10 cellular contexts compared by ENCODE assay signal in the genomic region with DNA sequence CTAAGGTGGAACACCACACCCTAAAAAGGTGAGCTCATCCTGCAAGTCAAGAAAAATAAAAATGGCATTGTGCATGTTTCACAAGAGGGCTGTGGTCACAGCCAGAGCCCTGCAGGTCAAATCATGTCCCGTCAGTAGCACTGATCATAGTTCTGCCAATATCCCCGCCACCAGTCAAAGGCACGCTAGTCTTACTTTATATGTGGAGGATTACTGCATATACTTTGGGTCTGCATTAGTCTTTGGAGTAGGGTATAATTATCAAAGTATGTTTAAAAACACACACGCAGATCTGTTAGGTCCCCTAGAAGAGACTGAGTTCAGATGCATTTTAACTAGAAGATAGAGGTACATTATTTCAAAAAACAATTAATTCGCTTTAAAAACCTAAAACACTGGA. TPM values are rescaled to one million over a fixed set of nuclear protein-coding genes. Genes with fewer than 3 reads are reported as not detected.
DNase-seq lines count a peak whose midpoint lies in the region; ATAC-seq and TF ChIP-seq lines count a peak whose summit lies in the region.
"Had no signal": no experiment of that assay in that cellular context is flagged by ENCODE, and none has a peak within 500 bp of the region (broad histone marks: within the 10 kb centered on the region; RNA-seq: fewer than 3 reads in every experiment).

No MANE protein-coding gene starts in this region.

- WGBS in gastroesophageal sphincter (ENCODE audit: low coverage in 1 of 2), 2 donors = 60 to 89% methylated on average over 1 to 5 of the region's 5 CpGs
- 43% methylated on average over 5 of the region's 5 CpGs for WGBS in smooth muscle cell (ENCODE audit: low lambda C conversion rate)

- POLR2A ChIA-PET in RWPE1 (lab: Yijun Ruan, JAX; ENCODE audit: low non-redundant PET) = no interaction called here

- peak overlapping the region; percentile 41 for H2AFZ ChIP-seq in smooth muscle cell (ENCODE audit: low read depth)

- TF ChIP-seq EP300 in gastroesophageal sphincter (IDR thresholded peaks at IDR 0.05) = no peak

- DNase-seq in NCI-H82 (lab: John Stamatoyannopoulos, UW) = peak; percentile 9
- DNase-seq in NCI-H82 treated with DMSO at 0.1 percent for 48 hours (lab: John Stamatoyannopoulos, UW; ENCODE audit: unreplicated experiment) = no peak
- DNase-seq in RWPE1 (ENCODE audit: low spot score) = peak; percentile 79
- DNase-seq in smooth muscle cell (lab: John Stamatoyannopoulos, UW; ENCODE audit: unreplicated experiment) = no peak
- no peak for DNase-seq in GM19238 (ENCODE audit: insufficient read length, low spot score)
- no peak for DNase-seq in Ammon's horn (ENCODE audit: low spot score)
- DNase-seq in effector CD4-positive, alpha-beta T cell = no peak
- DNase-seq: anterior cingulate cortex, SK-N-SH had no signal

- no peak for TF ChIP-seq CTCF in RWPE1 (conservative IDR thresholded peaks at IDR 0.05; ENCODE audit: low read depth)
- no peak for TF ChIP-seq CTCF in gastroesophageal sphincter (IDR thresholded peaks at IDR 0.05)
- no peak for TF ChIP-seq CTCF in smooth muscle cell (IDR thresholded peaks at IDR 0.05; ENCODE audit: borderline replicate concordance, insufficient read depth, poor library complexity, severe bottlenecking)

- H3K36me3 ChIP-seq in gastroesophageal sphincter (no peaks in the 10 kb centered on the region), smooth muscle cell (ENCODE audit: low read depth) (no peaks in the 10 kb centered on the region)

- H3K27me3 ChIP-seq in gastroesophageal sphincter (no peaks in the 10 kb centered on the region), smooth muscle cell (ENCODE audit: low read depth) (peaks cover 11% of the 10 kb centered on the region)

- H3K27ac ChIP-seq in RWPE1 = no peak overlapping the region; the same call in 1 of the 2 replicates
- H3K27ac ChIP-seq in gastroesophageal sphincter = peak overlapping the region in 3 of 4 donors; percentile 87 to 89 (median 89)
- peak overlapping the region; percentile 84 for H3K27ac ChIP-seq in smooth muscle cell (ENCODE audit: low read depth)

- H3K9me3 ChIP-seq in gastroesophageal sphincter (no peaks in the 10 kb centered on the region), smooth muscle cell (replicated peaks; ENCODE audit: low read depth) (no peaks in the 10 kb centered on the region)
- H3K9me3 ChIP-seq: SK-N-SH had no signal

- no peak for TF ChIP-seq POLR2A in gastroesophageal sphincter (IDR thresholded peaks at IDR 0.05)

- peaks cover 54% of the 10 kb centered on the region for H3K79me2 ChIP-seq in smooth muscle cell (ENCODE audit: low read depth)

- CTCF ChIA-PET in RWPE1 (lab: Yijun Ruan, JAX) = interaction anchor here (0.7 kb wide), 2 partner anchors 65 to 105 kb away, joined by 3 read pairs; no protein-coding TSS in a partner anchor

- no peak for ATAC-seq in gastroesophageal sphincter

- H3K4me2 ChIP-seq in smooth muscle cell = peak overlapping the region; percentile 85
- H3K4me2 ChIP-seq: SK-N-SH had no signal

- H3K4me1 ChIP-seq in gastroesophageal sphincter = peaks cover 0 to 48% (median 7%) of the 10 kb centered on the region in 3 donors
- peaks cover 24% of the 10 kb centered on the region for H3K4me1 ChIP-seq in smooth muscle cell (ENCODE audit: low read depth)

- H3K4me3 ChIP-seq in gastroesophageal sphincter = peak overlapping the region in 1 of 2 donors; percentile 80
- H3K4me3 ChIP-seq in smooth muscle cell = peak overlapping the region; percentile 81

- H3K9ac ChIP-seq in smooth muscle cell (ENCODE audit: low read depth) = peak overlapping the region; percentile 83
- H3K9ac ChIP-seq: SK-N-SH had no signal

- peaks cover 4% of the 10 kb centered on the region for H3F3A ChIP-seq in smooth muscle cell (ENCODE audit: low read depth)

- H4K20me1 ChIP-seq in smooth muscle cell (ENCODE audit: low read depth) = peaks cover 4% of the 10 kb centered on the region

RNA-seq across cellular contexts. Expression of a gene that starts 1.8 kb away (rescaled TPM):
- 100 to 1,000 TPM in 1 of 4 donors, 10 to 100 TPM in 3; 20.7 to 155 (median 60.6) TPM for total RNA-seq in gastroesophageal sphincter
- total RNA-seq in smooth muscle cell = 207 and 237 TPM in 2 replicates
- polyA plus RNA-seq in smooth muscle cell = 70.9 and 187 TPM in 2 replicates

RNA-seq across cellular contexts. Expression of a gene that starts 56.3 kb away (rescaled TPM):
- total RNA-seq in gastroesophageal sphincter (1 to 10 TPM in 3 of 4 donors, under 1 TPM in 1; 0.47 to 4.2 (median 1.8) TPM), smooth muscle cell (1.6 and 2.2 TPM in 2 replicates)
- 0.06 and 0.71 TPM in 2 replicates for polyA plus RNA-seq in smooth muscle cell
- polyA plus RNA-seq: SK-N-SH had no signal

Comparison
In these comparisons a context has a peak if more than half of its experiments do, and no peak if none do; other contexts are left out.
1. DNase-seq: peak in NCI-H82 (single experiment) and RWPE1 (single experiment); none in NCI-H82 treated with DMSO at 0.1 percent for 48 hours (single experiment), smooth muscle cell (single experiment), GM19238 (single experiment), Ammon's horn (single experiment) and effector CD4-positive, alpha-beta T cell (single experiment).